ENCODE assay signal across 23 cellular contexts in genomic region chr1:241186716-241187115, GRCh38.
DNase-seq lines count a peak whose midpoint lies in the region; ATAC-seq and TF ChIP-seq lines count a peak whose summit lies in the region.
"Had no signal": no experiment of that assay in that cellular context is flagged by ENCODE, and none has a peak within 500 bp of the region (broad histone marks: within the 10 kb centered on the region; RNA-seq: fewer than 3 reads in every experiment).

No MANE protein-coding gene starts in this region.

- H3K36me3 Mint-ChIP-seq in osteocyte (ENCODE audit: unreplicated experiment) = no peaks in the 10 kb centered on the region
- H3K36me3 Mint-ChIP-seq: CD14-positive monocyte; CD8-positive, alpha-beta memory T cell had no signal

- H3K4me1 ChIP-seq in lower lobe of right lung = no peaks in the 10 kb centered on the region
- H3K4me1 ChIP-seq: A549; BE2C; BLaER1 treated with 17β-estradiol and CSF1 and Interleukin-3, amounts not matched to agents 10 nM and 100 nM had no signal

- no peaks in the 10 kb centered on the region for H3K27me3 ChIP-seq in lower lobe of right lung (ENCODE audit: low read depth)
- H3K27me3 ChIP-seq: BE2C; BLaER1 treated with 17β-estradiol and CSF1 and Interleukin-3, amounts not matched to agents 10 nM and 100 nM had no signal

- H3K4me3 Mint-ChIP-seq in osteocyte (ENCODE audit: unreplicated experiment) = no peak overlapping the region
- H3K4me3 Mint-ChIP-seq: CD14-positive monocyte; CD4-positive, alpha-beta T cell; CD8-positive, alpha-beta memory T cell had no signal

- H3K27me3 Mint-ChIP-seq in osteocyte (ENCODE audit: unreplicated experiment) = no peaks in the 10 kb centered on the region
- H3K27me3 Mint-ChIP-seq: CD4-positive, alpha-beta T cell; CD8-positive, alpha-beta memory T cell had no signal

- no peaks in the 10 kb centered on the region for H3K9me3 Mint-ChIP-seq in osteocyte (ENCODE audit: unreplicated experiment)

- no peak for TF ChIP-seq CTCF in fibroblast of mammary gland (conservative IDR thresholded peaks at IDR 0.05; ENCODE audit: control insufficient read depth, insufficient read depth, low read depth, low read length)
- no peak for TF ChIP-seq CTCF in lower lobe of right lung (IDR thresholded peaks at IDR 0.05)
- no peak for TF ChIP-seq CTCF in osteocyte (IDR thresholded peaks at IDR 0.05)

- H3K4me1 Mint-ChIP-seq in osteocyte (ENCODE audit: unreplicated experiment) = peaks cover 14% of the 10 kb centered on the region
- H3K4me1 Mint-ChIP-seq: CD14-positive monocyte; CD8-positive, alpha-beta memory T cell had no signal

- no peak overlapping the region for H3K27ac Mint-ChIP-seq in osteocyte (ENCODE audit: unreplicated experiment)
- H3K27ac Mint-ChIP-seq: CD14-positive monocyte; CD4-positive, alpha-beta T cell; CD8-positive, alpha-beta memory T cell had no signal

- no peaks in the 10 kb centered on the region for H3K9me3 ChIP-seq in lower lobe of right lung
- H3K9me3 ChIP-seq: A549; BE2C; BLaER1 treated with 17β-estradiol and CSF1 and Interleukin-3, amounts not matched to agents 10 nM and 100 nM had no signal

- DNase-seq in LHCN-M2 (ENCODE audit: low read depth) (peak; percentile 3), SK-MEL-5 (ENCODE audit: low read depth, low spot score) (peak; percentile 73), fibroblast of mammary gland (ENCODE audit: low read depth) (peak; percentile 28), NOMO-1 treated with dmso at 0.1 percent for 144 hours (lab: John Stamatoyannopoulos, UW; ENCODE audit: unreplicated experiment) (no peak), lower lobe of right lung (no peak), osteocyte (ENCODE audit: extremely low spot score, unreplicated experiment) (no peak)
- DNase-seq: 8988T; ACHN; AML-193; BE2C; CD4-positive, alpha-beta T cell; CD8-positive, alpha-beta memory T cell; DMS 273 treated with DMSO at 0.1 percent for 48 hours; DMS79; GDM1; GM23248; H7 had no signal

- in situ Hi-C loops in SK-MEL-5 (cut with HindIII; ENCODE audit: low pct_unique_long_range_greater_than_20kb, low sequenced_read_pairs) = no loop called here

- ATAC-seq in HG02623 (IDR thresholded peaks at IDR 0.05; ENCODE audit: unreplicated experiment) (no peak), lower lobe of right lung (no peak)
- ATAC-seq: A549, GM12878, HCT116 had no signal

- intact Hi-C loops in lower lobe of right lung (cut with DNase I) = no loop called here

- no peak overlapping the region for H3K27ac ChIP-seq in lower lobe of right lung
- H3K27ac ChIP-seq: A549; BLaER1 treated with 17β-estradiol and CSF1 and Interleukin-3, amounts not matched to agents 10 nM and 100 nM; GM23248 had no signal

- H3K4me3 ChIP-seq in fibroblast of mammary gland (ENCODE audit: control insufficient read depth, low read depth, low read length) (no peak overlapping the region), lower lobe of right lung (no peak overlapping the region)
- H3K4me3 ChIP-seq: A549; BLaER1 treated with 17β-estradiol and CSF1 and Interleukin-3, amounts not matched to agents 10 nM and 100 nM; GM12878; GM23248 had no signal

- no peaks in the 10 kb centered on the region for H3K36me3 ChIP-seq in lower lobe of right lung
- H3K36me3 ChIP-seq: BE2C; BLaER1 treated with 17β-estradiol and CSF1 and Interleukin-3, amounts not matched to agents 10 nM and 100 nM had no signal

Comparison
In these comparisons a context has a peak if more than half of its experiments do, and no peak if none do; other contexts are left out.
1. DNase-seq: peak in LHCN-M2 (single experiment), SK-MEL-5 (single experiment) and fibroblast of mammary gland (single experiment); none in NOMO-1 treated with dmso at 0.1 percent for 144 hours (single experiment), lower lobe of right lung (single experiment) and osteocyte (single experiment).